ENCODE assay signal across 16 cellular contexts in genomic region chr9:81535542-81536241, GRCh38.
DNase-seq lines count a peak whose midpoint lies in the region; ATAC-seq lines count a peak whose summit lies in the region.
"Had no signal": no experiment of that assay in that cellular context is flagged by ENCODE, and none has a peak within 500 bp of the region (broad histone marks: within the 10 kb centered on the region; RNA-seq: fewer than 3 reads in every experiment).

No MANE protein-coding gene starts in this region.

- H3K27me3 ChIP-seq in SJCRH30, result no peaks in the 10 kb centered on the region
- H3K27me3 ChIP-seq: tibial nerve had no signal

- no peaks in the 10 kb centered on the region for H3K36me3 ChIP-seq in SJCRH30
- H3K36me3 ChIP-seq: tibial nerve had no signal

- DNase-seq in COR-L47 (lab: John Stamatoyannopoulos, UW), result peak; percentile 16
- DNase-seq in NCI-H187 treated with DMSO at 0.1 percent for 48 hours (lab: John Stamatoyannopoulos, UW), result peak; percentile 8
- peak; percentile 82 to 87 for DNase-seq in SJCRH30
- DNase-seq in iris pigment epithelial cell (ENCODE audit: low read depth), result peak; percentile 95
- no peak for DNase-seq in activated T-cell treated with anti-CD3 and anti-CD28 coated beads, Interleukin-2, amount 50 U/mL, for 1 hour
- DNase-seq: activated CD4-positive, alpha-beta memory T cell treated with anti-CD3 and anti-CD28 coated beads, Interleukin-2, amount 10 ng/mL, durations not matched to agents 7 days and 5 days; AML-193; dorsolateral prefrontal cortex; GDM1; hippocampal formation; NCI-H526 had no signal

- H3K4me3 ChIP-seq in SJCRH30, result peak overlapping the region; percentile 5
- H3K4me3 ChIP-seq: dorsolateral prefrontal cortex, tibial nerve had no signal

- ATAC-seq in GM21526 (IDR thresholded peaks at IDR 0.05; ENCODE audit: low FRiP score, unreplicated experiment) (no peak), GM19467 (IDR thresholded peaks at IDR 0.05; ENCODE audit: unreplicated experiment) (no peak), GM21423 (IDR thresholded peaks at IDR 0.05; ENCODE audit: unreplicated experiment) (no peak)
- ATAC-seq: activated naive CD4-positive, alpha-beta T cell treated with anti-CD3 and anti-CD28 coated beads, Interleukin-2, amount 50 U/mL, for 72 hours had no signal

- H3K27ac ChIP-seq in SJCRH30, result peak overlapping the region; percentile 71
- H3K27ac ChIP-seq: dorsolateral prefrontal cortex, tibial nerve had no signal

- H3K9me3 ChIP-seq in SJCRH30 (replicated peaks), result no peaks in the 10 kb centered on the region
- H3K9me3 ChIP-seq: tibial nerve had no signal

- peaks cover 32% of the 10 kb centered on the region for H3K4me1 ChIP-seq in SJCRH30
- H3K4me1 ChIP-seq: tibial nerve had no signal
